Comparison of ENCODE assay signal across 22 cellular contexts in the genomic region with DNA sequence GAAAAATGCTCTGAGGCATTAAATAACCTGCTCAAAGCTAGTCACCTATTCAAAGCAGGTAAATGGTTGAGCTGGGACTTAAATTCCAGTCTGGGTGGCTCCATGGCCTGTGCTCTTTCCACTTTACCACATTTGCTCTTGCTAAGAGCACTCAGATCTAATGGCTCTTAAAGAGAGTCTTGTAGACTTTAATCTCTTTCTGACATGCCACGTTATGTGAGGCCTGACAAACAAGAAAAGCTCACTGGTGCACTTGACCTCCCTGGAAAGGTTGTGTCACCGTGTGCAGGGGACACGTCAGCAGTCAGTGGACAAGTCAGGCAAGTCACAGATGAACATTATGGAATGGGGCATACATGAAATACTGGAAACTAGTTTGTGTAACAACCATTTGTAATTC.
"Had no signal": no experiment of that assay in that cellular context is flagged by ENCODE, and none has a peak within 500 bp of the region (broad histone marks: within the 10 kb centered on the region; RNA-seq: fewer than 3 reads in every experiment).

No MANE protein-coding gene starts in this region.

- H2AFZ ChIP-seq: parathyroid adenoma had no signal

- ATAC-seq: activated T-cell treated with anti-CD3 and anti-CD28 coated beads, Interleukin-2, amount 50 U/mL, for 72 hours; left lobe of liver; right cardiac atrium; stimulated activated naive CD8-positive, alpha-beta T cell treated with anti-CD3 and anti-CD28 coated beads, Interleukin-15, amount 100 ng/mL, for 72 hours had no signal

- H3K4me3 ChIP-seq: coronary artery, heart left ventricle, tibial artery had no signal

- H3K36me3 Mint-ChIP-seq: activated naive CD8-positive, alpha-beta T cell treated with anti-CD3 and anti-CD28 coated beads, Interleukin-2, amount 10 ng/mL, durations not matched to agents 7 days and 5 days had no signal

- H3K27ac Mint-ChIP-seq: activated CD4-positive, alpha-beta memory T cell treated with anti-CD3 and anti-CD28 coated beads, Interleukin-2, amount 10 ng/mL, durations not matched to agents 7 days and 5 days; activated naive CD4-positive, alpha-beta T cell treated with anti-CD3 and anti-CD28 coated beads for 36 hours; activated naive CD8-positive, alpha-beta T cell treated with anti-CD3 and anti-CD28 coated beads, Interleukin-2, amount 10 ng/mL, durations not matched to agents 7 days and 5 days; activated T-cell treated with anti-CD3 and anti-CD28 coated beads, Interleukin-2, amount 50 U/mL, for 72 hours; endodermal cell; nephron progenitor cell; stimulated activated naive CD8-positive, alpha-beta T cell treated with anti-CD3 and anti-CD28 coated beads, Interleukin-15, amount 100 ng/mL, for 72 hours had no signal

- DNase-seq: activated CD4-positive, alpha-beta memory T cell treated with anti-CD3 and anti-CD28 coated beads, Interleukin-2, amount 10 ng/mL, durations not matched to agents 7 days and 5 days; activated CD4-positive, alpha-beta T cell treated with anti-CD3 and anti-CD28 coated beads for 48 hours; activated effector memory CD4-positive, alpha-beta T cell treated with Interleukin-2 at 50 U/mL for 16 hours; activated naive CD4-positive, alpha-beta T cell treated with anti-CD3 and anti-CD28 coated beads for 36 hours; activated naive CD8-positive, alpha-beta T cell treated with anti-CD3 and anti-CD28 coated beads, Interleukin-2, amount 10 ng/mL, durations not matched to agents 7 days and 5 days; activated T-cell treated with anti-CD3 and anti-CD28 coated beads, Interleukin-2, amount 50 U/mL, for 72 hours; amniotic stem cell; cerebellar nuclear complex; endodermal cell; heart left ventricle; kidney; midbrain; nephron progenitor cell; right cardiac atrium; stimulated activated CD4-positive, alpha-beta T cell treated with anti-CD3 and anti-CD28 coated beads, Interleukin-1b, Interleukin-23, amount 100 ng/mL, for 48 hours; stimulated activated naive CD8-positive, alpha-beta T cell treated with anti-CD3 and anti-CD28 coated beads, Interleukin-15, amount 100 ng/mL, for 72 hours; tibial artery had no signal

- H3K79me2 ChIP-seq: parathyroid adenoma had no signal

- H3K27me3 Mint-ChIP-seq: activated CD4-positive, alpha-beta memory T cell treated with anti-CD3 and anti-CD28 coated beads, Interleukin-2, amount 10 ng/mL, durations not matched to agents 7 days and 5 days; stimulated activated naive CD8-positive, alpha-beta T cell treated with anti-CD3 and anti-CD28 coated beads, Interleukin-15, amount 100 ng/mL, for 72 hours had no signal

- FAIRE-seq: bronchial epithelial cell, kidney, urothelium cell line had no signal

- H3K4me1 Mint-ChIP-seq: activated CD4-positive, alpha-beta memory T cell treated with anti-CD3 and anti-CD28 coated beads, Interleukin-2, amount 10 ng/mL, durations not matched to agents 7 days and 5 days; activated naive CD8-positive, alpha-beta T cell treated with anti-CD3 and anti-CD28 coated beads, Interleukin-2, amount 10 ng/mL, durations not matched to agents 7 days and 5 days; stimulated activated naive CD8-positive, alpha-beta T cell treated with anti-CD3 and anti-CD28 coated beads, Interleukin-15, amount 100 ng/mL, for 72 hours had no signal

- H3K9ac ChIP-seq: parathyroid adenoma had no signal

- H3K27ac ChIP-seq: coronary artery, heart left ventricle, parathyroid adenoma had no signal

- H3K9me3 Mint-ChIP-seq: stimulated activated naive CD8-positive, alpha-beta T cell treated with anti-CD3 and anti-CD28 coated beads, Interleukin-15, amount 100 ng/mL, for 72 hours had no signal

- H3K4me3 Mint-ChIP-seq: activated CD4-positive, alpha-beta memory T cell treated with anti-CD3 and anti-CD28 coated beads, Interleukin-2, amount 10 ng/mL, durations not matched to agents 7 days and 5 days; activated naive CD4-positive, alpha-beta T cell treated with anti-CD3 and anti-CD28 coated beads for 36 hours; activated naive CD8-positive, alpha-beta T cell treated with anti-CD3 and anti-CD28 coated beads, Interleukin-2, amount 10 ng/mL, durations not matched to agents 7 days and 5 days; activated T-cell treated with anti-CD3 and anti-CD28 coated beads, Interleukin-2, amount 50 U/mL, for 72 hours; endodermal cell; nephron progenitor cell; stimulated activated naive CD8-positive, alpha-beta T cell treated with anti-CD3 and anti-CD28 coated beads, Interleukin-15, amount 100 ng/mL, for 72 hours had no signal

- H3K36me3 ChIP-seq: heart left ventricle, tibial artery had no signal

- H3K4me1 ChIP-seq: parathyroid adenoma had no signal

- H3K27me3 ChIP-seq: heart left ventricle, tibial artery had no signal
